Comparison of ENCODE assay signal across 12 cellular contexts in genomic region chr10:43857206-43857952, GRCh38.
DNase-seq lines count a peak whose midpoint lies in the region; ATAC-seq and TF ChIP-seq lines count a peak whose summit lies in the region.
"Had no signal": no experiment of that assay in that cellular context is flagged by ENCODE, and none has a peak within 500 bp of the region (broad histone marks: within the 10 kb centered on the region; RNA-seq: fewer than 3 reads in every experiment).

No MANE protein-coding gene starts in this region.

- ATAC-seq in GM23338 (no peak), GM21825 (IDR thresholded peaks at IDR 0.05; ENCODE audit: unreplicated experiment) (no peak)
- ATAC-seq in activated CD4-positive, alpha-beta T cell treated with anti-CD3 and anti-CD28 coated beads for 36 hours = no peak

- WGBS in mammary epithelial cell (ENCODE audit: low coverage, missing lambda C conversion rate) = 58% methylated on average over 6 of the region's 6 CpGs
- 23% methylated on average over 3 of the region's 6 CpGs for WGBS in mesenchymal stem cell

- H3F3A ChIP-seq in GM23338 (replicated peaks; ENCODE audit: low read depth) = no peaks in the 10 kb centered on the region

- H2BK15ac ChIP-seq in mesenchymal stem cell (ENCODE audit: low read depth, poor library complexity, severe bottlenecking) = peak overlapping the region; percentile 71

- peaks cover 7% of the 10 kb centered on the region for H3K27me3 Mint-ChIP-seq in GM23338 (ENCODE audit: insufficient read depth, low read depth, poor library complexity)
- H3K27me3 Mint-ChIP-seq in activated CD4-positive, alpha-beta T cell treated with anti-CD3 and anti-CD28 coated beads for 36 hours = peaks cover 2% of the 10 kb centered on the region

- peak overlapping the region; percentile 71 to 75 for H3K4ac ChIP-seq in mesenchymal stem cell (ENCODE audit: low read depth in 1 of 2, low read length in 2 of 2)

- TF ChIP-seq CTCF in mammary epithelial cell (conservative IDR thresholded peaks at IDR 0.05 in 1 of 2, IDR thresholded peaks at IDR 0.05 in 1 of 2; ENCODE audit: extremely low read depth in 1 of 2, insufficient read depth in 1 of 2, low read depth in 1 of 2, low read length in 2 of 2) (no peak), GM23338 (conservative IDR thresholded peaks at IDR 0.05; ENCODE audit: low read depth in 2 of 2) (no peak)

- peaks cover 13% of the 10 kb centered on the region for H3K9me2 ChIP-seq in GM23338 (ENCODE audit: insufficient read depth)

- H3K4me3 ChIP-seq in mammary epithelial cell (replicated peaks in 1 of 3; ENCODE audit: insufficient read depth in 1 of 3, low read depth in 2 of 3, low read length in 3 of 3) = no peak overlapping the region
- H3K4me3 ChIP-seq in mesenchymal stem cell (ENCODE audit: insufficient read depth in 1 of 2, low read depth in 1 of 2, low read length in 2 of 2) = no peak overlapping the region
- H3K4me3 ChIP-seq in GM23338 = no peak overlapping the region

- in situ Hi-C loops in mammary epithelial cell (cut with MboI; ENCODE audit: low sequenced_read_pairs in 2 of 2) = no loop called here

- no TSS peak for BruUV-seq in mammary epithelial cell (replicated peaks; lab: Mats Ljungman, UMichigan)

- peak overlapping the region; percentile 91 to 94 for H3K18ac ChIP-seq in mesenchymal stem cell (ENCODE audit: low read depth in 1 of 2, low read length in 2 of 2)

- H3K9me3 ChIP-seq in mammary epithelial cell (replicated peaks; ENCODE audit: insufficient read depth, low read length) = peaks cover 3% of the 10 kb centered on the region
- no peaks in the 10 kb centered on the region for H3K9me3 ChIP-seq in mesenchymal stem cell (ENCODE audit: control insufficient read depth, low read length)

- H2BK5ac ChIP-seq in mesenchymal stem cell (ENCODE audit: low read depth, low read length, poor library complexity, severe bottlenecking) = no peak overlapping the region

- DNase-seq in AG08395 (ENCODE audit: low spot score) (peak; percentile 67), HS-5 (ENCODE audit: low read depth) (peak; percentile 78), mammary epithelial cell (peak; percentile 24), mesenchymal stem cell (peak; percentile 81), GM23338 (ENCODE audit: low spot score) (no peak), caudate nucleus (lab: John Stamatoyannopoulos, UW) (no peak)
- DNase-seq in activated CD4-positive, alpha-beta T cell treated with anti-CD3 and anti-CD28 coated beads for 36 hours = no peak
- DNase-seq: activated naive CD4-positive, alpha-beta T cell; CD8-positive, alpha-beta memory T cell; endodermal cell; NCI-H2029 treated with DMSO at 0.1 percent for 48 hours had no signal

- peak overlapping the region; percentile 91 to 95 for H2BK12ac ChIP-seq in mesenchymal stem cell (ENCODE audit: low read length in 2 of 2)

- dilution Hi-C loops in mammary epithelial cell (cut with HindIII; ENCODE audit: low sequenced_read_pairs) = no loop called here

- CTCF ChIA-PET in mammary epithelial cell (lab: Charles Lee; ENCODE audit: low non-redundant PET) = no interaction called here
- CTCF ChIA-PET in activated CD4-positive, alpha-beta T cell treated with anti-CD3 and anti-CD28 coated beads for 36 hours (lab: Charles Lee) = interaction anchor here (1.1 kb wide), 1 partner anchor 8 kb away, joined by 3 read pairs; no protein-coding TSS in a partner anchor

- POLR2A ChIA-PET in activated CD4-positive, alpha-beta T cell treated with anti-CD3 and anti-CD28 coated beads for 36 hours (lab: Charles Lee) = no interaction called here

- peak overlapping the region; percentile 55 for H4K91ac ChIP-seq in mesenchymal stem cell (ENCODE audit: low read length)

- no peaks in the 10 kb centered on the region for H3K79me1 ChIP-seq in mesenchymal stem cell (replicated peaks; ENCODE audit: low read length, poor library complexity, severe bottlenecking)

- no peak overlapping the region for H3K4me3 Mint-ChIP-seq in GM23338
- H3K4me3 Mint-ChIP-seq in activated CD4-positive, alpha-beta T cell treated with anti-CD3 and anti-CD28 coated beads for 36 hours = no peak overlapping the region
- H3K4me3 Mint-ChIP-seq: CD8-positive, alpha-beta memory T cell; endodermal cell had no signal

- peak overlapping the region; percentile 95 for H2BK120ac ChIP-seq in mesenchymal stem cell (ENCODE audit: low read depth, low read length)

- peak overlapping the region in 1 of 2 experiments; percentile 63 for H3K14ac ChIP-seq in mesenchymal stem cell (ENCODE audit: low read length in 2 of 2)

- no peaks in the 10 kb centered on the region for H3K36me3 Mint-ChIP-seq in GM23338 (ENCODE audit: low read depth)
- H3K36me3 Mint-ChIP-seq in activated CD4-positive, alpha-beta T cell treated with anti-CD3 and anti-CD28 coated beads for 36 hours (ENCODE audit: low read depth) = no peaks in the 10 kb centered on the region
- H3K36me3 Mint-ChIP-seq: CD8-positive, alpha-beta memory T cell had no signal

- H3K79me2 ChIP-seq in mammary epithelial cell (ENCODE audit: insufficient read depth, low read length) = no peaks in the 10 kb centered on the region
- H3K79me2 ChIP-seq in GM23338 (replicated peaks; ENCODE audit: insufficient read depth) = no peaks in the 10 kb centered on the region

- H4K20me1 ChIP-seq in mammary epithelial cell (ENCODE audit: insufficient read depth, low read length) = no peaks in the 10 kb centered on the region
- no peaks in the 10 kb centered on the region for H4K20me1 ChIP-seq in GM23338 (replicated peaks; ENCODE audit: insufficient read depth)

- H3K27ac ChIP-seq in mammary epithelial cell (ENCODE audit: insufficient read depth, low read depth, low read length) (no peak overlapping the region), mesenchymal stem cell (ENCODE audit: low read length, poor library complexity, severe bottlenecking) (peak overlapping the region; percentile 15), GM23338 (ENCODE audit: low read depth) (no peak overlapping the region), caudate nucleus (ENCODE audit: low read depth, low read length) (no peak overlapping the region)

- H3K27me3 ChIP-seq in mammary epithelial cell (ENCODE audit: insufficient read depth, low read length) = no peaks in the 10 kb centered on the region
- peaks cover 0 to 5% of the 10 kb centered on the region in 2 experiments for H3K27me3 ChIP-seq in mesenchymal stem cell (ENCODE audit: control insufficient read depth in 1 of 2, insufficient read depth in 1 of 2, low read length in 2 of 2)
- no peaks in the 10 kb centered on the region for H3K27me3 ChIP-seq in GM23338 (ENCODE audit: insufficient read depth)

- intact Hi-C loops in mammary epithelial cell (cut with micrococcal nuclease) = no loop called here
- intact Hi-C loops in activated CD4-positive, alpha-beta T cell treated with anti-CD3 and anti-CD28 coated beads for 36 hours (cut with DNase I, micrococcal nuclease) = no loop called here

- peak overlapping the region; percentile 82 for H4K8ac ChIP-seq in mesenchymal stem cell (ENCODE audit: low read length)

- H3K9ac ChIP-seq in mammary epithelial cell (ENCODE audit: insufficient read depth, low read length) = no peak overlapping the region
- no peak overlapping the region for H3K9ac ChIP-seq in mesenchymal stem cell (ENCODE audit: low read length)

- H3K4me1 ChIP-seq in mammary epithelial cell (ENCODE audit: insufficient read depth, low read length) = no peaks in the 10 kb centered on the region
- peaks cover 15% of the 10 kb centered on the region for H3K4me1 ChIP-seq in mesenchymal stem cell (ENCODE audit: control insufficient read depth, insufficient read depth, low read depth, low read length)
- no peaks in the 10 kb centered on the region for H3K4me1 ChIP-seq in GM23338 (ENCODE audit: insufficient read depth)

- H3K36me3 ChIP-seq in mammary epithelial cell (ENCODE audit: insufficient read depth, low read length) (no peaks in the 10 kb centered on the region), mesenchymal stem cell (ENCODE audit: control insufficient read depth in 1 of 2, insufficient read depth in 2 of 2, low read depth in 1 of 2, low read length in 2 of 2) (no peaks in the 10 kb centered on the region), GM23338 (ENCODE audit: insufficient read depth) (no peaks in the 10 kb centered on the region)

- H2AFZ ChIP-seq in mammary epithelial cell (ENCODE audit: low read depth, low read length) (no peak overlapping the region), mesenchymal stem cell (ENCODE audit: low read depth, low read length) (no peak overlapping the region), GM23338 (no peak overlapping the region)

- H3K27ac Mint-ChIP-seq in GM23338 = no peak overlapping the region
- H3K27ac Mint-ChIP-seq in activated CD4-positive, alpha-beta T cell treated with anti-CD3 and anti-CD28 coated beads for 36 hours = no peak overlapping the region
- H3K27ac Mint-ChIP-seq: endodermal cell had no signal

- peak overlapping the region in 1 of 2 experiments; percentile 9 for H3K23ac ChIP-seq in mesenchymal stem cell (ENCODE audit: low read length in 2 of 2)

- H2AK5ac ChIP-seq in mesenchymal stem cell (ENCODE audit: low read length, severe bottlenecking) = peak overlapping the region; percentile 40

- no peaks in the 10 kb centered on the region for H3K4me1 Mint-ChIP-seq in GM23338
- H3K4me1 Mint-ChIP-seq in activated CD4-positive, alpha-beta T cell treated with anti-CD3 and anti-CD28 coated beads for 36 hours = peaks cover 5% of the 10 kb centered on the region
- H3K4me1 Mint-ChIP-seq: CD8-positive, alpha-beta memory T cell; endodermal cell had no signal

- no peaks in the 10 kb centered on the region; the same call in 2 of the 3 replicates for H3K9me3 Mint-ChIP-seq in GM23338
- H3K9me3 Mint-ChIP-seq in activated CD4-positive, alpha-beta T cell treated with anti-CD3 and anti-CD28 coated beads for 36 hours (ENCODE audit: low read depth) = no peaks in the 10 kb centered on the region
- H3K9me3 Mint-ChIP-seq: CD8-positive, alpha-beta memory T cell; endodermal cell had no signal

- H3K4me2 ChIP-seq in mammary epithelial cell (ENCODE audit: insufficient read depth, low read depth, low read length) = no peak overlapping the region
- H3K4me2 ChIP-seq in mesenchymal stem cell (ENCODE audit: low read length, poor library complexity, severe bottlenecking) = no peak overlapping the region
- H3K4me2 ChIP-seq in GM23338 = no peak overlapping the region

TF ChIP-seq in GM23338, 12 proteins besides CTCF, POLR2A, EP300 and RAD21 (continues in another document):
- TF ChIP-seq POLR2AphosphoS5 (IDR thresholded peaks at IDR 0.05; ENCODE audit: low read depth) = no peak
- TF ChIP-seq NANOG (IDR thresholded peaks at IDR 0.05; ENCODE audit: borderline replicate concordance) = no peak
- no peak for TF ChIP-seq EZH2phosphoT487 (IDR thresholded peaks at IDR 0.05; ENCODE audit: unreplicated experiment)
- no peak for TF ChIP-seq STAT1 (IDR thresholded peaks at IDR 0.05; ENCODE audit: unreplicated experiment)

Comparison
In these comparisons a context has a peak if more than half of its experiments do, and no peak if none do; other contexts are left out.
1. DNase-seq: peak in AG08395 (single experiment), HS-5 (single experiment), mammary epithelial cell (single experiment) and mesenchymal stem cell (single experiment); none in GM23338 (single experiment), activated CD4-positive, alpha-beta T cell treated with anti-CD3 and anti-CD28 coated beads for 36 hours (single experiment) and caudate nucleus (0 of 61).